ENCODE assay signal across 22 cellular contexts in genomic region chr2:52717836-52718235, GRCh38.
"Had no signal": no experiment of that assay in that cellular context is flagged by ENCODE, and none has a peak within 500 bp of the region (broad histone marks: within the 10 kb centered on the region; RNA-seq: fewer than 3 reads in every experiment).

No MANE protein-coding gene starts in this region.

- H3K27me3 ChIP-seq: SJSA1 had no signal

- H3K9me3 ChIP-seq: SJSA1 had no signal

- H3K4me3 ChIP-seq: SJSA1, SK-N-MC had no signal

- H3K27ac ChIP-seq: SJSA1, SK-N-MC had no signal

- H3K36me3 ChIP-seq: SJSA1 had no signal

- H3K4me1 ChIP-seq: SJSA1 had no signal

- ATAC-seq: HepG2 had no signal

- DNase-seq: IMR-90; Kasumi-1; KG1; NCI-H1092; NCI-H1436; NCI-H187; NCI-H2029; NCI-H2081 treated with DMSO at 0.1 percent for 48 hours; NCI-H2171; NCI-H226; NCI-H446; NCI-H510A; NCI-H524 treated with DMSO at 0.1 percent for 48 hours; NCI-H69; NCI-H774; NK-92 treated with Interleukin-12 subunit alpha and Interleukin-12 subunit beta, amount 100 ng/mL, for 24 hours; Right ventricle myocardium superior; RPMI8226; SIG-M5 had no signal
